8 cellular contexts compared by ENCODE assay signal in the genomic region with DNA sequence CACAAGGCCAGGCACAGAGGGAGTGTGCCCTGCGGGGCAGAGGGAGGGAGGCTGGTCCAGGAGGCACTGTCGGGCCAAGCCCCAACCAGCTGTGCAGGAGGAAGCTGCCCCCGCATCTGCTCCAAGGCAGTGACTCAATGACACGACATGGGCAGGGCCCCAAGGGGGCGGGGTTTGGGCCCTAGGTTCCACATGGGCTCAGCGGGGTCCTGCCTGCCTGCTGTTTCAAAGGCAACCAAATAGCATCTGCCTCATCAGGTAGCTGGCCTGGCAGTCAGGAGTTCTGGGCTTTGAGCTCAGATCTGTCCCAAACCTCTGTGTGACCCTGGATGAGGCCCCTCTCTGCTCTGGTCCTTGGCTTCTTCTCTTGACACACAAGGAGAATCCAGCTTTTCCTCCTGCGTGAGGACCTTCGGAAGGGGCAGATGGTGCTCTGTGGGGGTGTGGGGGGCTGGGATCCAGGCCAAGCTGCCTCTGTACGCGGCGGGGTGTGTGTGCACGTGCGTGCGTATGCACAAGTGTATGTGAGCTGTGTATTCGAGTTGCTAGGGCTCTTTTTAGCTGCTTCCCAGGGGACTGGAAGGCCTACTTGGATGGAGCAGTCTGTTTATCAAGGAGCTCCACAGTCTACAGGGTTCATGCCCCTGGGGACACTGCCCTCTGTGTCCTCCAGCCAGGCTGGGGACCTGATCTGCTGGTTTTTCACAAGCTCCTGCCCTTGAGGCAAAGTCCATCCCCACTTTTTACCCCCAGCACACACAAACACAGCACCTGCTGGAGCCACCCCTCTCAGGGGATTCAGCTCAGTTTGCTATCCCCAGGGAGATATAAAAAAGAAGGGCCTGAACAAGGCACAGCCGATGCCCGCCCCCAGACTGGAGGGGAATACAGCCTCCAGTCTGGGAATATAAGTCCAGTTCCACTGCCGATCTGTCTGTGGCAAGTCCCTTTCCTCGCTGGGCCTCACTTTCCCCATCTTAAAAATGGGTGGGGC.
DNase-seq lines count a peak whose midpoint lies in the region; ATAC-seq and TF ChIP-seq lines count a peak whose summit lies in the region.

No MANE protein-coding gene starts in this region.

- H3K4me1 Mint-ChIP-seq in stimulated activated effector memory CD8-positive, alpha-beta T cell treated with anti-CD3 and anti-CD28 coated beads, Interleukin-12 subunit alpha, Interleukin-12 subunit beta, amount 100 ng/mL, for 72 hours, result peaks cover 14% of the 10 kb centered on the region

- no peak overlapping the region for H3K4me3 ChIP-seq in HL-60 (replicated peaks; ENCODE audit: insufficient read depth, low read length)
- H3K4me3 ChIP-seq in body of pancreas, result no peak overlapping the region
- H3K4me3 ChIP-seq in right lobe of liver, result no peak overlapping the region

- intact Hi-C loops in body of pancreas (cut with DNase I) (loop anchor here (5.0 kb wide), 1 partner anchor 50 kb away; no protein-coding TSS in a partner anchor), right lobe of liver (cut with DNase I) (no loop called here)

- H3K9me3 Mint-ChIP-seq in stimulated activated effector memory CD8-positive, alpha-beta T cell treated with anti-CD3 and anti-CD28 coated beads, Interleukin-12 subunit alpha, Interleukin-12 subunit beta, amount 100 ng/mL, for 72 hours, result no peaks in the 10 kb centered on the region

- H3K27ac Mint-ChIP-seq in stimulated activated effector memory CD8-positive, alpha-beta T cell treated with anti-CD3 and anti-CD28 coated beads, Interleukin-12 subunit alpha, Interleukin-12 subunit beta, amount 100 ng/mL, for 72 hours, result peak overlapping the region; percentile 76

- DNase-seq in CMK (ENCODE audit: low read depth), result peak; percentile 56
- DNase-seq in HL-60 (ENCODE audit: low read depth in 1 of 2, low spot score in 1 of 2), result peak; percentile 70 to 75
- DNase-seq in RKO (ENCODE audit: low spot score), result peak; percentile 87
- DNase-seq in body of pancreas, result peak; percentile 47 to 70 (median 64)
- DNase-seq in right lobe of liver, result peak; percentile 80 to 90 (median 87)
- DNase-seq in stimulated activated effector memory CD8-positive, alpha-beta T cell treated with anti-CD3 and anti-CD28 coated beads, Interleukin-12 subunit alpha, Interleukin-12 subunit beta, amount 100 ng/mL, for 72 hours (ENCODE audit: low spot score in 2 of 2), result peak; percentile 57 to 76
- no peak for DNase-seq in midbrain (lab: John Stamatoyannopoulos, UW)

- TF ChIP-seq POLR2A in body of pancreas (IDR thresholded peaks at IDR 0.05) (no peak), right lobe of liver (IDR thresholded peaks at IDR 0.05) (no peak)

- peaks cover 37% of the 10 kb centered on the region for H3K36me3 Mint-ChIP-seq in stimulated activated effector memory CD8-positive, alpha-beta T cell treated with anti-CD3 and anti-CD28 coated beads, Interleukin-12 subunit alpha, Interleukin-12 subunit beta, amount 100 ng/mL, for 72 hours

- H3K36me3 ChIP-seq in body of pancreas (replicated peaks in 1 of 2; ENCODE audit: insufficient read depth in 1 of 2, low read depth in 2 of 2), result peaks cover 0 to 4% of the 10 kb centered on the region in 2 donors
- H3K36me3 ChIP-seq in right lobe of liver, result peaks cover 0 to 4% (median under 1%) of the 10 kb centered on the region in 4 donors

- H3K9me3 ChIP-seq in body of pancreas (no peaks in the 10 kb centered on the region), right lobe of liver (no peaks in the 10 kb centered on the region)

- H3K27me3 ChIP-seq in HL-60 (ENCODE audit: insufficient read depth, poor library complexity, severe bottlenecking), result no peaks in the 10 kb centered on the region
- no peaks in the 10 kb centered on the region for H3K27me3 ChIP-seq in body of pancreas
- H3K27me3 ChIP-seq in right lobe of liver, result no peaks in the 10 kb centered on the region

- TF ChIP-seq CTCF in HL-60 (IDR thresholded peaks at IDR 0.05; ENCODE audit: insufficient read depth, low read length) (no peak), body of pancreas (IDR thresholded peaks at IDR 0.05) (no peak), right lobe of liver (IDR thresholded peaks at IDR 0.05) (no peak)

- 61% methylated on average over 13 to 19 of the region's 19 CpGs for WGBS in body of pancreas, 2 donors
- 42% methylated on average over 3 of the region's 19 CpGs for WGBS in right lobe of liver (ENCODE audit: insufficient coverage, low coverage, low lambda C conversion rate, missing lambda C conversion rate)

- H3K4me3 Mint-ChIP-seq in stimulated activated effector memory CD8-positive, alpha-beta T cell treated with anti-CD3 and anti-CD28 coated beads, Interleukin-12 subunit alpha, Interleukin-12 subunit beta, amount 100 ng/mL, for 72 hours, result no peak overlapping the region

- no peak overlapping the region for H3K27ac ChIP-seq in HL-60 (replicated peaks)
- H3K27ac ChIP-seq in body of pancreas, result peak overlapping the region in 3 of 4 donors; percentile 24 to 63 (median 51)
- H3K27ac ChIP-seq in right lobe of liver, result peak overlapping the region; percentile 15 to 80 (median 38)

- ATAC-seq in GM19395 (IDR thresholded peaks at IDR 0.05; ENCODE audit: unreplicated experiment), result peak; percentile 72
- peak; percentile 62 for ATAC-seq in body of pancreas
- peak; percentile 80 to 93 (median 90) for ATAC-seq in right lobe of liver
- ATAC-seq in stimulated activated effector memory CD8-positive, alpha-beta T cell treated with anti-CD3 and anti-CD28 coated beads, Interleukin-12 subunit alpha, Interleukin-12 subunit beta, amount 100 ng/mL, for 72 hours, result peak; percentile 95

- H3K4me1 ChIP-seq in body of pancreas, result peaks cover 35% of the 10 kb centered on the region
- H3K4me1 ChIP-seq in right lobe of liver, result peaks cover 0 to 42% (median 19%) of the 10 kb centered on the region in 4 donors
